In genomic region chr1:225651376-225651871, GRCh38 we compare ENCODE assay signal across 7 cellular contexts. TPM values are rescaled to one million over a fixed set of nuclear protein-coding genes. Genes with fewer than 3 reads are reported as not detected.
DNase-seq lines count a peak whose midpoint lies in the region; ATAC-seq and TF ChIP-seq lines count a peak whose summit lies in the region.

No MANE protein-coding gene starts in this region.

- H3K27ac ChIP-seq in fibroblast of lung (ENCODE audit: insufficient read depth, low read length) (peak overlapping the region; percentile 82), rectal smooth muscle tissue (ENCODE audit: low read depth, low read length) (peak overlapping the region; percentile 45)

- H3K9ac ChIP-seq in fibroblast of lung (ENCODE audit: insufficient read depth, low read length), result peak overlapping the region; percentile 94
- H3K9ac ChIP-seq in rectal smooth muscle tissue (ENCODE audit: low read length), result no peak overlapping the region

- H3K36me3 ChIP-seq in fibroblast of lung (ENCODE audit: control insufficient read depth, insufficient read depth, low read length), result no peaks in the 10 kb centered on the region
- H3K36me3 ChIP-seq in rectal smooth muscle tissue (ENCODE audit: control insufficient read depth, insufficient read depth, low read length), result no peaks in the 10 kb centered on the region

- H3K4me1 ChIP-seq in fibroblast of lung (ENCODE audit: control insufficient read depth, extremely low read depth, insufficient read depth, low read length) (peaks cover 13% of the 10 kb centered on the region), rectal smooth muscle tissue (ENCODE audit: control insufficient read depth, insufficient read depth, low read length) (peaks cover 20% of the 10 kb centered on the region)

- peak overlapping the region; percentile 90 for H3K4me2 ChIP-seq in fibroblast of lung (ENCODE audit: extremely low read depth, insufficient read depth, low read length)

- H3K27me3 ChIP-seq in fibroblast of lung (ENCODE audit: control insufficient read depth, insufficient read depth, low read length), result no peaks in the 10 kb centered on the region
- no peaks in the 10 kb centered on the region for H3K27me3 ChIP-seq in rectal smooth muscle tissue (ENCODE audit: control insufficient read depth, insufficient read depth, low read length)

- no peaks in the 10 kb centered on the region for H4K20me1 ChIP-seq in fibroblast of lung (ENCODE audit: control insufficient read depth, extremely low read depth, insufficient read depth, low read length)

- no peaks in the 10 kb centered on the region for H3K9me3 ChIP-seq in fibroblast of lung (ENCODE audit: control insufficient read depth, insufficient read depth, low read depth, low read length)

- H3K79me2 ChIP-seq in fibroblast of lung (ENCODE audit: control insufficient read depth, insufficient read depth, low read length), result peaks cover 62% of the 10 kb centered on the region

- no peak for TF ChIP-seq CTCF in fibroblast of lung (conservative IDR thresholded peaks at IDR 0.05 in 1 of 2, IDR thresholded peaks at IDR 0.05 in 1 of 2; ENCODE audit: low read depth in 1 of 2, low read length in 2 of 2)

- no peak for ATAC-seq in HG02610 (IDR thresholded peaks at IDR 0.05; ENCODE audit: unreplicated experiment)
- no peak for ATAC-seq in HG03565 (IDR thresholded peaks at IDR 0.05; ENCODE audit: unreplicated experiment)

- peak overlapping the region; percentile 64 to 99 (median 89) for H3K4me3 ChIP-seq in fibroblast of lung (replicated peaks in 1 of 4; ENCODE audit: control extremely low read depth in 1 of 4, insufficient read depth in 1 of 4, low read depth in 3 of 4, low read length in 4 of 4)
- H3K4me3 ChIP-seq in rectal smooth muscle tissue (ENCODE audit: low read length), result peak overlapping the region; percentile 94

- peak; percentile 31 for DNase-seq in H4 (ENCODE audit: low spot score)
- DNase-seq in RPMI7951 (ENCODE audit: low read depth), result peak; percentile 21
- DNase-seq in fibroblast of lung (ENCODE audit: low read depth in 2 of 2), result peak; percentile 53 to 58
- DNase-seq in NCI-H226, result no peak

- no peak overlapping the region for H2AFZ ChIP-seq in fibroblast of lung (ENCODE audit: low read length)

RNA-seq across cellular contexts. Expression of gene ENAH, which starts 1.5 kb away (rescaled TPM):
- 89.4 and 98.0 TPM in 2 replicates for total RNA-seq in H4 (2014; rRNA removed; shearing (Covaris generic))
- total RNA-seq in RPMI7951 (2014; rRNA removed; shearing (Covaris generic)), result 47.5 and 53.3 TPM in 2 replicates
- total RNA-seq in fibroblast of lung, result 85.0 and 93.7 TPM in 2 replicates
- polyA plus RNA-seq in fibroblast of lung, result 153 and 210 TPM in 2 replicates
- polyA plus RNA-seq in fibroblast of lung (2012), result 103 and 145 TPM in 2 replicates
- polyA minus RNA-seq in fibroblast of lung (ENCODE audit: low replicate concordance), result 31.8 and 38.8 TPM in 2 replicates
